In the genomic region with DNA sequence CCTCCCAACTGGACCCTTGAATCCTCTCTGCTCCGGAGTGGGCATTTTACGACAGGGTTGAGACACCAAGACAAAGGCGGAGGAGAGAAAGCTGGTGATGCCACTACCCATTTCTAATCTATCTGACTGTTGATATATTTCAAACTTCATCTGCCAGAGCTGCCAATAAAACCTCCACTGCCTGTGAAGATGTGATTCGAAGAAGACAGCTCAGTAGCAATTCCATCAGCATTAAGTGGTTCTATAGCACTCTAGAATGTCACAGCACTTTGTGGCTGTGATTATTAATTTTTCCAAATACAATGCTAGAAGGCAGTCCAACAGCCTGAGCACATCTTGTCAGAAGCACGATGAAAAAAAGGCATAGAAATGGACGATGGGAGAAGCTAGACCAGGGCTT, we compare ENCODE assay signal across 22 cellular contexts.
"Had no signal": no experiment of that assay in that cellular context is flagged by ENCODE, and none has a peak within 500 bp of the region (broad histone marks: within the 10 kb centered on the region; RNA-seq: fewer than 3 reads in every experiment).

No MANE protein-coding gene starts in this region.

- DNase-seq: colonic mucosa; cortex of kidney; dermis blood vessel endothelial cell; dorsolateral prefrontal cortex; effector CD4-positive, alpha-beta T cell; effector CD8-positive, alpha-beta T cell; effector memory CD4-positive, alpha-beta T cell; effector memory CD8-positive, alpha-beta T cell; erythroblast; esophagus squamous epithelium; foreskin fibroblast; foreskin keratinocyte; foreskin melanocyte; gastrocnemius medialis; glutamatergic neuron; head of caudate nucleus; heart left ventricle; heart right ventricle had no signal

- H3K4me3 ChIP-seq: colonic mucosa, coronary artery, dorsolateral prefrontal cortex, esophagus muscularis mucosa, esophagus squamous epithelium, gastrocnemius medialis, gastroesophageal sphincter, heart left ventricle, heart right ventricle had no signal

- H3K36me3 ChIP-seq: colonic mucosa, esophagus muscularis mucosa, esophagus squamous epithelium, gastrocnemius medialis, gastroesophageal sphincter, heart left ventricle, heart right ventricle had no signal

- H3K9me3 ChIP-seq: colonic mucosa, esophagus muscularis mucosa, esophagus squamous epithelium, gastrocnemius medialis, gastroesophageal sphincter, heart left ventricle had no signal

- H3K27me3 ChIP-seq: colonic mucosa, esophagus squamous epithelium, foreskin keratinocyte, gastrocnemius medialis had no signal

- H3K27ac ChIP-seq: colonic mucosa, coronary artery, dorsolateral prefrontal cortex, epithelial cell of prostate, esophagus muscularis mucosa, esophagus squamous epithelium, foreskin keratinocyte, gastrocnemius medialis, gastroesophageal sphincter, heart left ventricle, heart right ventricle had no signal
